In genomic region chr20:36445847-36446246, GRCh38 we compare ENCODE assay signal across 19 cellular contexts.
A peak's percentile ranks its signal among the peaks of the same experiment; 100 is the strongest.
DNase-seq lines count a peak whose midpoint lies in the region; ATAC-seq, FAIRE-seq and TF ChIP-seq lines count a peak whose summit lies in the region.
"Had no signal": no experiment of that assay in that cellular context is flagged by ENCODE, and none has a peak within 500 bp of the region (broad histone marks: within the 10 kb centered on the region; RNA-seq: fewer than 3 reads in every experiment).

No MANE protein-coding gene starts in this region.

- no peaks in the 10 kb centered on the region for H3K27me3 Mint-ChIP-seq in T-helper 1 cell treated with Interleukin-12 subunit alpha and Interleukin-12 subunit beta and Interleukin-4 antibody, amounts not matched to agents 30 μg/mL and 1 μg/mL, for 36 hours (ENCODE audit: low read depth)
- peaks cover 21% of the 10 kb centered on the region for H3K27me3 Mint-ChIP-seq in T-helper 17 cell

- H3K9me3 ChIP-seq in K562 (replicated peaks; ENCODE audit: control insufficient read depth, insufficient read depth, low read depth, low read length) (no peaks in the 10 kb centered on the region; the same call in 1 of the 2 replicates), T-helper 17 cell (ENCODE audit: control insufficient read depth, low read length, poor library complexity, severe bottlenecking) (no peaks in the 10 kb centered on the region), HepG2 (ENCODE audit: low read length) (no peaks in the 10 kb centered on the region)
- H3K9me3 ChIP-seq: A549; BLaER1 treated with 17β-estradiol and CSF1 and Interleukin-3, amounts not matched to agents 10 nM and 100 nM had no signal

- H2AFZ ChIP-seq in K562 (ENCODE audit: low read depth, low read length) (no peak overlapping the region), HepG2 (ENCODE audit: low read length) (no peak overlapping the region)

- no peaks in the 10 kb centered on the region; the same call in 2 of the 3 replicates for H3K79me2 ChIP-seq in K562 (ENCODE audit: control insufficient read depth, insufficient read depth, low read length)
- H3K79me2 ChIP-seq in HepG2 (ENCODE audit: insufficient read depth, low read length), result no peaks in the 10 kb centered on the region

- no peaks in the 10 kb centered on the region for H3K9me1 ChIP-seq in K562 (ENCODE audit: control insufficient read depth, insufficient read depth, low read length)

- CTCF ChIA-PET in K562 (lab: Yijun Ruan, JAX; ENCODE audit: low intra/inter-chr PET ratio) (no interaction called here), HepG2 (lab: Yijun Ruan, JAX; ENCODE audit: low intra/inter-chr PET ratio, low total read pairs) (no interaction called here)

- H3K36me3 ChIP-seq in K562 (ENCODE audit: control insufficient read depth, insufficient read depth, low read length) (no peaks in the 10 kb centered on the region), HepG2 (replicated peaks in 1 of 2; ENCODE audit: control insufficient read depth in 1 of 2, insufficient read depth in 2 of 2, low read length in 2 of 2) (no peaks in the 10 kb centered on the region)
- H3K36me3 ChIP-seq: BLaER1 treated with 17β-estradiol and CSF1 and Interleukin-3, amounts not matched to agents 10 nM and 100 nM had no signal

- in situ Hi-C loops in K562 (cut with MboI) (loop anchor here (25.0 kb wide), 2 partner anchors 234 to 459 kb away; no protein-coding TSS in a partner anchor), HepG2 (cut with HindIII; ENCODE audit: extremely low pct_ligation_motif_present, low pct_unique_long_range_greater_than_20kb) (loop anchor here (10.0 kb wide), 1 partner anchor 461 kb away; no protein-coding TSS in a partner anchor)

- H3K4me1 ChIP-seq in K562 (replicated peaks in 1 of 2; ENCODE audit: control insufficient read depth in 2 of 2, insufficient read depth in 2 of 2, low read length in 2 of 2), result peaks cover 0 to 4% of the 10 kb centered on the region in 2 experiments; a peak in 1 of 5 replicates
- no peaks in the 10 kb centered on the region for H3K4me1 ChIP-seq in HepG2 (ENCODE audit: insufficient read depth, low read length)
- H3K4me1 ChIP-seq: A549 had no signal

- H4K20me1 ChIP-seq in K562 (replicated peaks; ENCODE audit: control insufficient read depth, insufficient read depth, low read length) (no peaks in the 10 kb centered on the region; the same call in 1 of the 2 replicates), HepG2 (ENCODE audit: insufficient read depth, low read length) (no peaks in the 10 kb centered on the region)
- H4K20me1 ChIP-seq: BLaER1 treated with 17β-estradiol and CSF1 and Interleukin-3, amounts not matched to agents 10 nM and 100 nM had no signal

- no peak for TF ChIP-seq CTCF in K562 (IDR thresholded peaks at IDR 0.05 in 2 of 3, conservative IDR thresholded peaks at IDR 0.05 in 1 of 3; ENCODE audit: insufficient read depth in 2 of 3, low read depth in 1 of 3, low read length in 3 of 3)
- no peak for TF ChIP-seq CTCF in HepG2 (CRISPR knock-in tag; IDR thresholded peaks at IDR 0.05)

- ATAC-seq in K562 (no peak), T-helper 17 cell (no peak), HepG2 (no peak)
- ATAC-seq: A549; CD8-positive, alpha-beta T cell had no signal

- peak overlapping the region; percentile 26 for H3K27ac Mint-ChIP-seq in T-helper 1 cell treated with Interleukin-12 subunit alpha and Interleukin-12 subunit beta and Interleukin-4 antibody, amounts not matched to agents 30 μg/mL and 1 μg/mL, for 36 hours
- no peak overlapping the region for H3K27ac Mint-ChIP-seq in T-helper 17 cell
- H3K27ac Mint-ChIP-seq: B cell; CD4-positive, alpha-beta T cell; CD8-positive, alpha-beta T cell had no signal

- H3K4me2 ChIP-seq in K562 (ENCODE audit: insufficient read depth, low read length) (no peak overlapping the region), HepG2 (ENCODE audit: low read depth, low read length) (no peak overlapping the region)
- H3K4me2 ChIP-seq: A549; BLaER1 treated with 17β-estradiol and CSF1 and Interleukin-3, amounts not matched to agents 10 nM and 100 nM had no signal

- TF ChIP-seq POLR2A in K562 (conservative IDR thresholded peaks at IDR 0.05) (no peak), HepG2 (IDR thresholded peaks at IDR 0.05; ENCODE audit: insufficient read depth in 1 of 2, low read depth in 2 of 2, low read length in 2 of 2) (no peak)

- TF ChIP-seq RAD21 in K562 (CRISPR knock-in tag; conservative IDR thresholded peaks at IDR 0.05 in 1 of 2, IDR thresholded peaks at IDR 0.05 in 1 of 2) (no peak), HepG2 (CRISPR knock-in tag; IDR thresholded peaks at IDR 0.05) (no peak)

- POLR2A ChIA-PET in K562 (lab: Yijun Ruan, JAX), result interaction anchor here (0.9 kb wide), 1 partner anchor 10 kb away, joined by 3 read pairs; no protein-coding TSS in a partner anchor
- POLR2A ChIA-PET in HepG2 (lab: Yijun Ruan, JAX), result no interaction called here

- H3K9ac ChIP-seq in K562 (ENCODE audit: insufficient read depth in 1 of 2, low read depth in 2 of 2, low read length in 2 of 2) (no peak overlapping the region), HepG2 (ENCODE audit: insufficient read depth, low read depth, low read length) (no peak overlapping the region)
- H3K9ac ChIP-seq: BLaER1 treated with 17β-estradiol and CSF1 and Interleukin-3, amounts not matched to agents 10 nM and 100 nM had no signal

- BruUV-seq in K562 (replicated peaks; lab: Mats Ljungman, UMichigan), result no TSS peak
- no TSS peak for BruUV-seq in HepG2 (replicated peaks; lab: Mats Ljungman, UMichigan)

- no peak for TF ChIP-seq EP300 in K562 (IDR thresholded peaks at IDR 0.05; ENCODE audit: low read length)
- no peak for TF ChIP-seq EP300 in HepG2 (IDR thresholded peaks at IDR 0.05; ENCODE audit: low read depth in 2 of 2, low read length in 2 of 2)
- no peak for TF ChIP-seq EP300 in HepG2 (CRISPR knock-in tag; IDR thresholded peaks at IDR 0.05; ENCODE audit: borderline replicate concordance)

- H3K27ac ChIP-seq in K562 (ENCODE audit: extremely low read depth, low read depth, low read length) (no peak overlapping the region), HepG2 (ENCODE audit: extremely low read length, insufficient read depth, low read length) (no peak overlapping the region)
- H3K27ac ChIP-seq: 22Rv1; A549; BLaER1 treated with 17β-estradiol and CSF1 and Interleukin-3, amounts not matched to agents 10 nM and 100 nM had no signal

- H3K4me3 ChIP-seq in K562, result no peak overlapping the region
- no peak overlapping the region for H3K4me3 ChIP-seq in HepG2 (replicated peaks in 1 of 3; ENCODE audit: insufficient read depth in 1 of 3, low read depth in 2 of 3, low read length in 3 of 3)
- H3K4me3 ChIP-seq: A549; BLaER1 treated with 17β-estradiol and CSF1 and Interleukin-3, amounts not matched to agents 10 nM and 100 nM had no signal

- H3K4me1 Mint-ChIP-seq in T-helper 1 cell treated with Interleukin-12 subunit alpha and Interleukin-12 subunit beta and Interleukin-4 antibody, amounts not matched to agents 30 μg/mL and 1 μg/mL, for 36 hours (ENCODE audit: low read depth), result no peaks in the 10 kb centered on the region
- peaks cover 3% of the 10 kb centered on the region for H3K4me1 Mint-ChIP-seq in T-helper 17 cell
- H3K4me1 Mint-ChIP-seq: B cell had no signal

- FAIRE-seq in K562 (lab: Jason Lieb, UNC) (no peak), HepG2 (lab: Jason Lieb, UNC) (no peak)
- FAIRE-seq: A549, D721Med, G401.6, GM12891 had no signal

- no peaks in the 10 kb centered on the region for H3K9me3 Mint-ChIP-seq in T-helper 1 cell treated with Interleukin-12 subunit alpha and Interleukin-12 subunit beta and Interleukin-4 antibody, amounts not matched to agents 30 μg/mL and 1 μg/mL, for 36 hours
- H3K9me3 Mint-ChIP-seq: CD4-positive, alpha-beta T cell; CD8-positive, alpha-beta T cell had no signal

- H3K27me3 ChIP-seq in K562 (ENCODE audit: control insufficient read depth in 2 of 2, insufficient read depth in 2 of 2, low read length in 2 of 2), result peaks cover 12 to 58% of the 10 kb centered on the region in 2 experiments; a peak in 3 of 5 replicates
- peaks cover under 1 to 22% of the 10 kb centered on the region in 2 experiments; a peak in 3 of 5 replicates for H3K27me3 ChIP-seq in HepG2 (ENCODE audit: control insufficient read depth in 1 of 2, insufficient read depth in 2 of 2, low read length in 2 of 2)
- H3K27me3 ChIP-seq: BLaER1 treated with 17β-estradiol and CSF1 and Interleukin-3, amounts not matched to agents 10 nM and 100 nM had no signal

- DNase-seq in T-helper 1 cell (no peak), K562 (ENCODE audit: extremely low read depth in 1 of 4, low spot score in 3 of 4) (no peak), T-helper 17 cell (no peak), HepG2 (ENCODE audit: low spot score) (no peak)
- DNase-seq: AML-193; Caco-2; Calu3; CD4-positive, alpha-beta T cell; CD8-positive, alpha-beta T cell; DMS79 treated with DMSO at 0.1 percent for 48 hours; GF-D8 had no signal

- H3K36me3 Mint-ChIP-seq in T-helper 1 cell treated with Interleukin-12 subunit alpha and Interleukin-12 subunit beta and Interleukin-4 antibody, amounts not matched to agents 30 μg/mL and 1 μg/mL, for 36 hours (ENCODE audit: low read depth), result no peaks in the 10 kb centered on the region
- H3K36me3 Mint-ChIP-seq in T-helper 17 cell (ENCODE audit: low read depth), result peaks cover 2% of the 10 kb centered on the region
- H3K36me3 Mint-ChIP-seq: CD8-positive, alpha-beta T cell had no signal

- H3K4me3 Mint-ChIP-seq in T-helper 1 cell treated with Interleukin-12 subunit alpha and Interleukin-12 subunit beta and Interleukin-4 antibody, amounts not matched to agents 30 μg/mL and 1 μg/mL, for 36 hours, result no peak overlapping the region
- H3K4me3 Mint-ChIP-seq in T-helper 17 cell, result no peak overlapping the region
- H3K4me3 Mint-ChIP-seq: B cell; CD4-positive, alpha-beta T cell; CD8-positive, alpha-beta T cell had no signal

- 0% methylated on average over 1 of the region's 1 CpG for WGBS in K562 (ENCODE audit: insufficient coverage, low coverage, missing lambda C conversion rate)
- 31% methylated on average over 1 of the region's 1 CpG for WGBS in HepG2 (ENCODE audit: low lambda C conversion rate)

- intact Hi-C loops in K562 (cut with micrococcal nuclease), result no loop called here
- intact Hi-C loops in HepG2 (cut with micrococcal nuclease; ENCODE audit: unreplicated experiment), result no loop called here

TF ChIP-seq in K562, 482 proteins besides CTCF, POLR2A, EP300 and RAD21 (continues in another document):
- TF ChIP-seq ZBTB17 (CRISPR knock-in tag; IDR thresholded peaks at IDR 0.05) (peak; percentile 89; the same call in 1 of the 2 replicates), HSF4 (CRISPR knock-in tag; IDR thresholded peaks at IDR 0.05; ENCODE audit: borderline replicate concordance) (no peak), ZNF23 (CRISPR knock-in tag; IDR thresholded peaks at IDR 0.05) (peak; percentile 81), ZNF133 (CRISPR knock-in tag; IDR thresholded peaks at IDR 0.05) (no peak)
